In the genomic region with DNA sequence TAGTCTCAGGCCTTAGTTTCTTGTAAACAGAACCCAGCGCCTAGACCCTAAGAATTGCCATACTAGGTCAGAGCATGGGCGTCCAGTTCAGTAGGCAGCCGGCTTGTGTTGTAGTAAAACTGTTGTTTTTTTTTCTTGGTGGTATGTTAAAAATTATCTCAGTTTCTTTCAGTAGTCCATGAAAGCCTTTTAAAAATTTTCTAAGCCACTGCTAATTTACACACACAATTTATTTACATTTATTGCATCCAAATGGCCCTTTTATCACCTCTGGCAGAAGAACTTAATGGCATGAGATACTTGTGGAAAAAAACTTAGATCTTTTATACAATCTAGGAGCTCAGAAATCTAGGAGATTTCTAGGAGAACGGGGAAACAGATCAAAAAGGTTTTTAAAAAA, we compare ENCODE assay signal across 9 cellular contexts. TPM values are rescaled to one million over a fixed set of nuclear protein-coding genes. Genes with fewer than 3 reads are reported as not detected.
DNase-seq lines count a peak whose midpoint lies in the region; ATAC-seq and TF ChIP-seq lines count a peak whose summit lies in the region.
"Had no signal": no experiment of that assay in that cellular context is flagged by ENCODE, and none has a peak within 500 bp of the region (broad histone marks: within the 10 kb centered on the region; RNA-seq: fewer than 3 reads in every experiment).

No MANE protein-coding gene starts in this region.

- no peak overlapping the region for H4K5ac ChIP-seq in mesendoderm (ENCODE audit: low read length)

- no peaks in the 10 kb centered on the region for H3K36me3 ChIP-seq in cardiac muscle cell
- H3K36me3 ChIP-seq in breast epithelium, result no peaks in the 10 kb centered on the region
- no peaks in the 10 kb centered on the region for H3K36me3 ChIP-seq in mesendoderm (ENCODE audit: control insufficient read depth, insufficient read depth, low read length)
- no peaks in the 10 kb centered on the region for H3K36me3 ChIP-seq in urinary bladder (ENCODE audit: insufficient read depth)

- WGBS in mesendoderm (ENCODE audit: extremely low coverage, insufficient coverage, low lambda C conversion rate), result no CpG with 5 or more reads among the region's 4 CpGs
- WGBS in urinary bladder, result 42% methylated on average over 4 of the region's 4 CpGs

- TF ChIP-seq CTCF in cardiac muscle cell (IDR thresholded peaks at IDR 0.05; ENCODE audit: low read depth, low read length) (no peak), breast epithelium (IDR thresholded peaks at IDR 0.05) (no peak)

- no peak overlapping the region for H2BK120ac ChIP-seq in mesendoderm (ENCODE audit: low read depth, low read length)

- ATAC-seq in Right ventricle myocardium inferior (no peak), HG02938 (IDR thresholded peaks at IDR 0.05; ENCODE audit: unreplicated experiment) (no peak)

- H3K23ac ChIP-seq in mesendoderm (ENCODE audit: low read length), result no peak overlapping the region

- no peak overlapping the region for H3K18ac ChIP-seq in mesendoderm (ENCODE audit: low read length)

- H2AK5ac ChIP-seq in mesendoderm (ENCODE audit: low read length), result no peak overlapping the region

- TF ChIP-seq POLR2A in breast epithelium (IDR thresholded peaks at IDR 0.05), result no peak

- H3K9me3 ChIP-seq in cardiac muscle cell (ENCODE audit: low read depth) (no peaks in the 10 kb centered on the region), breast epithelium (no peaks in the 10 kb centered on the region)

- peak overlapping the region; percentile 81 for H3K56ac ChIP-seq in mesendoderm (ENCODE audit: low read length)

- H2BK5ac ChIP-seq in mesendoderm (ENCODE audit: low read length), result no peak overlapping the region

- H3K4me3 ChIP-seq in cardiac muscle cell (peak overlapping the region; percentile 87), breast epithelium (peak overlapping the region; percentile 77 to 82 (median 81)), mesendoderm (ENCODE audit: low read length) (no peak overlapping the region), urinary bladder (ENCODE audit: low read depth, low read length) (peak overlapping the region; percentile 86)

- H3K27me3 ChIP-seq in cardiac muscle cell (no peaks in the 10 kb centered on the region), breast epithelium (no peaks in the 10 kb centered on the region), mesendoderm (ENCODE audit: insufficient read depth, low read length, poor library complexity) (no peaks in the 10 kb centered on the region)

- peaks cover 5% of the 10 kb centered on the region for H3K79me1 ChIP-seq in mesendoderm (ENCODE audit: low read length)

- no peak for DNase-seq in cardiac muscle cell (ENCODE audit: low read depth in 1 of 2, low spot score in 1 of 2)
- no peak for DNase-seq in Right ventricle myocardium inferior (ENCODE audit: missing footprints)
- DNase-seq in breast epithelium (ENCODE audit: low spot score in 2 of 2), result no peak
- peak; percentile 10 for DNase-seq in mesendoderm
- DNase-seq in NCI-H1417 treated with DMSO at 0.1 percent for 48 hours (lab: John Stamatoyannopoulos, UW), result no peak
- no peak for DNase-seq in COLO829 (ENCODE audit: low spot score)

- peak overlapping the region; percentile 94 for H3K27ac ChIP-seq in cardiac muscle cell
- peak overlapping the region in 1 of 2 donors; percentile 92 for H3K27ac ChIP-seq in breast epithelium
- no peak overlapping the region for H3K27ac ChIP-seq in mesendoderm (ENCODE audit: low read depth, low read length)
- no peak overlapping the region for H3K27ac ChIP-seq in urinary bladder (ENCODE audit: low read depth)

- peak overlapping the region; percentile 20 for H3K4me2 ChIP-seq in mesendoderm (ENCODE audit: low read length)

- H2BK15ac ChIP-seq in mesendoderm (replicated peaks; ENCODE audit: low read depth), result no peak overlapping the region

- H3K4me1 ChIP-seq in cardiac muscle cell (ENCODE audit: low read depth) (peaks cover 16% of the 10 kb centered on the region), breast epithelium (peaks cover 0 to 5% of the 10 kb centered on the region in 2 donors), mesendoderm (ENCODE audit: control insufficient read depth, low read depth, low read length) (peaks cover 5% of the 10 kb centered on the region), urinary bladder (ENCODE audit: insufficient read depth) (no peaks in the 10 kb centered on the region)

- peaks cover 2% of the 10 kb centered on the region for H3K79me2 ChIP-seq in mesendoderm (ENCODE audit: control insufficient read depth, insufficient read depth, low read length)

- no peak overlapping the region for H4K8ac ChIP-seq in mesendoderm (ENCODE audit: low read depth, low read length)

- intact Hi-C loops in Right ventricle myocardium inferior (cut with DNase I) (loop anchor here (2.0 to 5.0 kb wide), 3 partner anchors 50 to 75 kb away; no protein-coding TSS in a partner anchor), breast epithelium (cut with DNase I; ENCODE audit: low total_unique reads) (no loop called here)

- H3K4ac ChIP-seq in mesendoderm (ENCODE audit: low read depth, low read length), result peak overlapping the region; percentile 36

- H3K9ac ChIP-seq in mesendoderm (ENCODE audit: low read length), result peak overlapping the region; percentile 80

RNA-seq across cellular contexts. Expression of gene PPP2R3A, which starts 1.3 kb away (rescaled TPM):
- total RNA-seq in cardiac muscle cell (31.3 and 43.9 TPM in 2 replicates), Right ventricle myocardium inferior (107 TPM), breast epithelium (10 to 100 TPM; 10.4 to 43.6 (median 20.6) TPM), urinary bladder (28.7 TPM)
- polyA plus RNA-seq in cardiac muscle cell (18.3 and 35.7 TPM in 2 replicates), urinary bladder (10.5 TPM)
- 6.2 TPM for polyA plus RNA-seq in mesendoderm (2013, experiment 1 of 2)
- polyA plus RNA-seq in mesendoderm (2013, experiment 2 of 2), result 6.1 TPM
- total RNA-seq: T-helper 2 cell treated with Interferon-gamma antibody and Interleukin-4, amounts not matched to agents 100 ng/mL and 5 ng/mL, for 36 hours had no signal
